1 cellular context compared by ENCODE assay signal in the genomic region with DNA sequence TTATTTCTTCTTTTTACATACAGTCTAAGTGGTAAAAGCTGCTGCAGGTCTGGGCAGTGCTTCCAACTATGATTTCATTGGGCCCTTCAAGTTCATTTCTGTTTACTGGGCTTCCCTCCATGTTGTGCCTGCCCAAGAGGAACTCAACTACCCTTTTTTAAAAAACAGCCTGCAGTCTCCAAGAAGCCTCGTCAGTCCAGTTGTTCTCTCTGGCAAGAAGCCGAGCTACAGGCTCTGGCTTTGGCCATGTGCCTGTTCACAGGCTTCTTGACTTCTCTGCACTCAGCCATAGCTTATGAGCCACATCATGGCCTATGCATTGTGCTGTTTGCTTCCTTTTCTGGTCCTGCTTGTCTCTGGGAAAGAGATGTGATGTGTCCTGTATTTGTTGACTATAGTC.
TF ChIP-seq lines count a peak whose summit lies in the region.

No MANE protein-coding gene starts in this region.

TF ChIP-seq in GM23338, 12 proteins besides CTCF, POLR2A, EP300 and RAD21 (continued from another document):
- TF ChIP-seq NANOG (IDR thresholded peaks at IDR 0.05; ENCODE audit: borderline replicate concordance), result no peak
- TF ChIP-seq, protein P1, sequence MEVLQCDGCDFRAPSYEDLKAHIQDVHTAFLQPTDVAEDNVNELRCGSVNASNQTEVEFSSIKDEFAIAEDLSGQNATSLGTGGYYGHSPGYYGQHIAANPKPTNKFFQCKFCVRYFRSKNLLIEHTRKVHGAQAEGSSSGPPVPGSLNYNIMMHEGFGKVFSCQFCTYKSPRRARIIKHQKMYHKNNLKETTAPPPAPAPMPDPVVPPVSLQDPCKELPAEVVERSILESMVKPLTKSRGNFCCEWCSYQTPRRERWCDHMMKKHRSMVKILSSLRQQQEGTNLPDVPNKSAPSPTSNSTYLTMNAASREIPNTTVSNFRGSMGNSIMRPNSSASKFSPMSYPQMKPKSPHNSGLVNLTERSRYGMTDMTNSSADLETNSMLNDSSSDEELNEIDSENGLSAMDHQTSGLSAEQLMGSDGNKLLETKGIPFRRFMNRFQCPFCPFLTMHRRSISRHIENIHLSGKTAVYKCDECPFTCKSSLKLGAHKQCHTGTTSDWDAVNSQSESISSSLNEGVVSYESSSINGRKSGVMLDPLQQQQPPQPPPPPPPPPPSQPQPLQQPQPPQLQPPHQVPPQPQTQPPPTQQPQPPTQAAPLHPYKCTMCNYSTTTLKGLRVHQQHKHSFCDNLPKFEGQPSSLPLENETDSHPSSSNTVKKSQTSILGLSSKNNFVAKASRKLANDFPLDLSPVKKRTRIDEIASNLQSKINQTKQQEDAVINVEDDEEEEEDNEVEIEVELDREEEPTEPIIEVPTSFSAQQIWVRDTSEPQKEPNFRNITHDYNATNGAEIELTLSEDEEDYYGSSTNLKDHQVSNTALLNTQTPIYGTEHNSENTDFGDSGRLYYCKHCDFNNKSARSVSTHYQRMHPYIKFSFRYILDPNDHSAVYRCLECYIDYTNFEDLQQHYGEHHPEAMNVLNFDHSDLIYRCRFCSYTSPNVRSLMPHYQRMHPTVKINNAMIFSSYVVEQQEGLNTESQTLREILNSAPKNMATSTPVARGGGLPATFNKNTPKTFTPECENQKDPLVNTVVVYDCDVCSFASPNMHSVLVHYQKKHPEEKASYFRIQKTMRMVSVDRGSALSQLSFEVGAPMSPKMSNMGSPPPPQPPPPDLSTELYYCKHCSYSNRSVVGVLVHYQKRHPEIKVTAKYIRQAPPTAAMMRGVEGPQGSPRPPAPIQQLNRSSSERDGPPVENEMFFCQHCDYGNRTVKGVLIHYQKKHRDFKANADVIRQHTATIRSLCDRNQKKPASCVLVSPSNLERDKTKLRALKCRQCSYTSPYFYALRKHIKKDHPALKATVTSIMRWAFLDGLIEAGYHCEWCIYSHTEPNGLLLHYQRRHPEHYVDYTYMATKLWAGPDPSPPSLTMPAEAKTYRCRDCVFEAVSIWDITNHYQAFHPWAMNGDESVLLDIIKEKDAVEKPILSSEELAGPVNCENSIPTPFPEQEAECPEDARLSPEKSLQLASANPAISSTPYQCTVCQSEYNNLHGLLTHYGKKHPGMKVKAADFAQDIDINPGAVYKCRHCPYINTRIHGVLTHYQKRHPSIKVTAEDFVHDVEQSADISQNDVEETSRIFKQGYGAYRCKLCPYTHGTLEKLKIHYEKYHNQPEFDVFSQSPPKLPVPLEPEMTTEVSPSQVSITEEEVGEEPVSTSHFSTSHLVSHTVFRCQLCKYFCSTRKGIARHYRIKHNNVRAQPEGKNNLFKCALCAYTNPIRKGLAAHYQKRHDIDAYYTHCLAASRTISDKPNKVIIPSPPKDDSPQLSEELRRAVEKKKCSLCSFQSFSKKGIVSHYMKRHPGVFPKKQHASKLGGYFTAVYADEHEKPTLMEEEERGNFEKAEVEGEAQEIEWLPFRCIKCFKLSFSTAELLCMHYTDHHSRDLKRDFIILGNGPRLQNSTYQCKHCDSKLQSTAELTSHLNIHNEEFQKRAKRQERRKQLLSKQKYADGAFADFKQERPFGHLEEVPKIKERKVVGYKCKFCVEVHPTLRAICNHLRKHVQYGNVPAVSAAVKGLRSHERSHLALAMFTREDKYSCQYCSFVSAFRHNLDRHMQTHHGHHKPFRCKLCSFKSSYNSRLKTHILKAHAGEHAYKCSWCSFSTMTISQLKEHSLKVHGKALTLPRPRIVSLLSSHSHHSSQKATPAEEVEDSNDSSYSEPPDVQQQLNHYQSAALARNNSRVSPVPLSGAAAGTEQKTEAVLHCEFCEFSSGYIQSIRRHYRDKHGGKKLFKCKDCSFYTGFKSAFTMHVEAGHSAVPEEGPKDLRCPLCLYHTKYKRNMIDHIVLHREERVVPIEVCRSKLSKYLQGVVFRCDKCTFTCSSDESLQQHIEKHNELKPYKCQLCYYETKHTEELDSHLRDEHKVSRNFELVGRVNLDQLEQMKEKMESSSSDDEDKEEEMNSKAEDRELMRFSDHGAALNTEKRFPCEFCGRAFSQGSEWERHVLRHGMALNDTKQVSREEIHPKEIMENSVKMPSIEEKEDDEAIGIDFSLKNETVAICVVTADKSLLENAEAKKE (CRISPR knock-in tag; IDR thresholded peaks at IDR 0.05), result no peak
TF ChIP-seq in GM23338: peak in this region for 0.
